Comparison of ENCODE assay signal across 31 cellular contexts in the genomic region with DNA sequence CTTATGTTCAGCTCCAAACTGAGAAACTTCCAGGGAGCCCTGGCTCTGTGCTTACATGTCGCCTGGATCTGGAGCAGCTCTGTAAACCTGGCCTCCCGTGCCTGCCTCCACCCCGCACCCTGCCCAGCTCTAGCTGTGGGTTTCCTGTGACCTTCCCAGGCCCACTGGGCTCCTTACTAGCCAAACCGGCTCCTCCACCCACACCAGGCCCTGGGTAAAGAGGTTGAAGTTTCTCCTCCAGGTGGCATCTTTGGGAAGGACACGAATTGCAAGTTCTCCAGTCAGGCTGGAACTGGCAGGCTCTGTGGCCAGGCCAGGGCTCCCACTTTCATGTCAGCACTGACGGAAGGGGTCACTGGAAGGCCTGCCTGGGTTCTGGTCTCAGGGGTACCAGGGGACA.
A peak's percentile ranks its signal among the peaks of the same experiment; 100 is the strongest.
DNase-seq lines count a peak whose midpoint lies in the region; ATAC-seq and TF ChIP-seq lines count a peak whose summit lies in the region.
"Had no signal": no experiment of that assay in that cellular context is flagged by ENCODE, and none has a peak within 500 bp of the region (broad histone marks: within the 10 kb centered on the region; RNA-seq: fewer than 3 reads in every experiment).

No MANE protein-coding gene starts in this region.

- H3K4me3 ChIP-seq in mammary epithelial cell (replicated peaks in 1 of 3; ENCODE audit: insufficient read depth in 1 of 3, low read depth in 2 of 3, low read length in 3 of 3) = no peak overlapping the region
- no peak overlapping the region for H3K4me3 ChIP-seq in PC-9
- H3K4me3 ChIP-seq: breast epithelium, mucosa of descending colon, ovary, SJCRH30, smooth muscle cell, thyroid gland had no signal

- no peaks in the 10 kb centered on the region for H3K9me2 ChIP-seq in PC-9 (ENCODE audit: insufficient read depth)

- H2AFZ ChIP-seq in mammary epithelial cell (ENCODE audit: low read depth, low read length) (no peak overlapping the region), PC-9 (no peak overlapping the region)

- POLR2A ChIA-PET in PC-9 (lab: Charles Lee; ENCODE audit: unreplicated experiment) = no interaction called here

- H3K4me1 ChIP-seq in mammary epithelial cell (ENCODE audit: insufficient read depth, low read length) (no peaks in the 10 kb centered on the region), PC-9 (replicated peaks; ENCODE audit: insufficient read depth) (peaks cover 24% of the 10 kb centered on the region)
- H3K4me1 ChIP-seq: breast epithelium, SJCRH30, thyroid gland had no signal

- H3K27ac ChIP-seq in mammary epithelial cell (ENCODE audit: insufficient read depth, low read depth, low read length) (no peak overlapping the region), PC-9 (no peak overlapping the region)
- H3K27ac ChIP-seq: HL-60, ovary, SJCRH30, thyroid gland, WERI-Rb-1 had no signal

- peaks cover 22% of the 10 kb centered on the region for H3F3A ChIP-seq in PC-9 (ENCODE audit: insufficient read depth, low read depth)

- dilution Hi-C loops in mammary epithelial cell (cut with HindIII; ENCODE audit: low sequenced_read_pairs) = loop anchor here (25.0 kb wide), 1 partner anchor 234 kb away; no protein-coding TSS in a partner anchor

- H3K9ac ChIP-seq in mammary epithelial cell (ENCODE audit: insufficient read depth, low read length) = no peak overlapping the region

- CTCF ChIA-PET in mammary epithelial cell (lab: Charles Lee; ENCODE audit: low non-redundant PET) = interaction anchor here (0.5 kb wide), 1 partner anchor 152 kb away, joined by 4 read pairs; no protein-coding TSS in a partner anchor
- CTCF ChIA-PET in PC-9 (lab: Charles Lee) = interaction anchor here (0.6 to 1.1 kb wide), 3 partner anchors 9 to 254 kb away, joined by 3 to 5 read pairs (median 4); no protein-coding TSS in a partner anchor

- no peaks in the 10 kb centered on the region for H3K79me2 ChIP-seq in mammary epithelial cell (ENCODE audit: insufficient read depth, low read length)
- H3K79me2 ChIP-seq in PC-9 (ENCODE audit: low read depth) = no peaks in the 10 kb centered on the region

- DNase-seq in T47D (ENCODE audit: low read depth in 1 of 2, low spot score in 1 of 2) = peak; percentile 64 to 98
- no peak for DNase-seq in mammary epithelial cell
- peak; percentile 63 to 76 for DNase-seq in PC-9
- peak; percentile 57 for DNase-seq in mucosa of gallbladder (ENCODE audit: low spot score)
- DNase-seq in ureter (ENCODE audit: low spot score) = peak; percentile 63
- DNase-seq in DMS79 (lab: John Stamatoyannopoulos, UW) = no peak
- DNase-seq in DMS 273 treated with DMSO at 0.1 percent for 48 hours (lab: John Stamatoyannopoulos, UW) = no peak
- DNase-seq: 8988T; activated CD4-positive, alpha-beta T cell treated with anti-CD3 and anti-CD28 coated beads, Interleukin-2, amount 10 ng/mL, durations not matched to agents 24 days and 14 days; activated CD8-positive, alpha-beta memory T cell treated with anti-CD3 and anti-CD28 coated beads for 24 hours; activated effector memory CD4-positive, alpha-beta T cell treated with Interleukin-2 at 50 U/mL for 16 hours; anterior cingulate cortex; CD4-positive, CD25-positive, alpha-beta regulatory T cell; hypothalamus; Kasumi-1; left cardiac atrium; mucosa of descending colon; NCI-H1436 treated with DMSO at 0.1 percent for 48 hours; NCI-H446; NCI-H748 treated with DMSO at 0.1 percent for 48 hours; ovary; retina; SJCRH30; SW 1271; T-helper 9 cell; thyroid gland; WERI-Rb-1 had no signal

- ATAC-seq in GM21367 (IDR thresholded peaks at IDR 0.05; ENCODE audit: unreplicated experiment) = no peak
- ATAC-seq: mucosa of descending colon had no signal

- WGBS in mammary epithelial cell (ENCODE audit: low coverage, missing lambda C conversion rate) = 99% methylated on average over 6 of the region's 6 CpGs

- H3K27me3 ChIP-seq in mammary epithelial cell (ENCODE audit: insufficient read depth, low read length) (no peaks in the 10 kb centered on the region), PC-9 (ENCODE audit: insufficient read depth, low read depth) (no peaks in the 10 kb centered on the region)
- H3K27me3 ChIP-seq: breast epithelium, ovary, SJCRH30, thyroid gland had no signal

- no TSS peak for BruUV-seq in mammary epithelial cell (replicated peaks; lab: Mats Ljungman, UMichigan)
- no TSS peak for BruUV-seq in PC-9 (replicated peaks; lab: Mats Ljungman, UMichigan)

- H4K20me1 ChIP-seq in mammary epithelial cell (ENCODE audit: insufficient read depth, low read length) (no peaks in the 10 kb centered on the region), PC-9 (ENCODE audit: insufficient read depth) (no peaks in the 10 kb centered on the region)

- TF ChIP-seq CTCF in mammary epithelial cell (conservative IDR thresholded peaks at IDR 0.05 in 1 of 2, IDR thresholded peaks at IDR 0.05 in 1 of 2; ENCODE audit: extremely low read depth in 1 of 2, insufficient read depth in 1 of 2, low read depth in 1 of 2, low read length in 2 of 2) (no peak), PC-9 (conservative IDR thresholded peaks at IDR 0.05) (no peak)

- H3K4me2 ChIP-seq in mammary epithelial cell (ENCODE audit: insufficient read depth, low read depth, low read length) (no peak overlapping the region), PC-9 (no peak overlapping the region)
- H3K4me2 ChIP-seq: smooth muscle cell had no signal

- in situ Hi-C loops in T47D (cut with HindIII; ENCODE audit: low pct_unique_long_range_greater_than_20kb, low sequenced_read_pairs) = no loop called here
- in situ Hi-C loops in mammary epithelial cell (cut with MboI; ENCODE audit: low sequenced_read_pairs in 2 of 2) = no loop called here

- H3K36me3 ChIP-seq in mammary epithelial cell (ENCODE audit: insufficient read depth, low read length) = no peaks in the 10 kb centered on the region
- H3K36me3 ChIP-seq in PC-9 (ENCODE audit: low read depth) = no peaks in the 10 kb centered on the region
- H3K36me3 ChIP-seq: breast epithelium, ovary, SJCRH30, thyroid gland, WERI-Rb-1 had no signal

- H3K9me3 ChIP-seq in mammary epithelial cell (replicated peaks; ENCODE audit: insufficient read depth, low read length) (no peaks in the 10 kb centered on the region), PC-9 (ENCODE audit: insufficient read depth, low read depth) (no peaks in the 10 kb centered on the region)
- H3K9me3 ChIP-seq: breast epithelium, ovary, SJCRH30, thyroid gland had no signal

- intact Hi-C loops in mammary epithelial cell (cut with micrococcal nuclease) = no loop called here
- intact Hi-C loops in PC-9 (cut with micrococcal nuclease; ENCODE audit: unreplicated experiment) = no loop called here

Comparison
In these comparisons a context has a peak if more than half of its experiments do, and no peak if none do; other contexts are left out.
1. DNase-seq: peak in T47D (2 of 2), PC-9 (2 of 2), mucosa of gallbladder (single experiment) and ureter (single experiment); none in mammary epithelial cell (single experiment), DMS79 (single experiment) and DMS 273 treated with DMSO at 0.1 percent for 48 hours (single experiment).